9 cellular contexts compared by ENCODE assay signal in genomic region chr12:38921025-38921677, GRCh38. TPM values are rescaled to one million over a fixed set of nuclear protein-coding genes. Genes with fewer than 3 reads are reported as not detected.
DNase-seq lines count a peak whose midpoint lies in the region; ATAC-seq, FAIRE-seq and TF ChIP-seq lines count a peak whose summit lies in the region.
"Had no signal": no experiment of that assay in that cellular context is flagged by ENCODE, and none has a peak within 500 bp of the region (broad histone marks: within the 10 kb centered on the region; RNA-seq: fewer than 3 reads in every experiment).

No MANE protein-coding gene starts in this region.

- H3K4me3 ChIP-seq in GM23338 (no peak overlapping the region), H1 (ENCODE audit: extremely low read depth in 1 of 4, insufficient read depth in 2 of 4, low read depth in 3 of 4, low read length in 4 of 4) (no peak overlapping the region), neuronal stem cell (ENCODE audit: low read length in 2 of 2) (no peak overlapping the region)

- no peak overlapping the region for H3K4me2 ChIP-seq in GM23338
- no peak overlapping the region for H3K4me2 ChIP-seq in H1 (ENCODE audit: insufficient read depth in 1 of 2, low read depth in 2 of 2, low read length in 2 of 2)
- no peak overlapping the region for H3K4me2 ChIP-seq in neuronal stem cell (ENCODE audit: insufficient read depth, low read length, poor library complexity, severe bottlenecking)

- H2BK120ac ChIP-seq in H1 (replicated peaks; ENCODE audit: low read depth, low read length) (no peak overlapping the region), neuronal stem cell (ENCODE audit: low read depth, low read length) (no peak overlapping the region)

- no peaks in the 10 kb centered on the region for H3K79me2 ChIP-seq in GM23338 (replicated peaks; ENCODE audit: insufficient read depth)
- H3K79me2 ChIP-seq in H1 (ENCODE audit: control insufficient read depth in 1 of 2, insufficient read depth in 2 of 2, low read length in 2 of 2), result no peaks in the 10 kb centered on the region

- peak; percentile 52 for FAIRE-seq in H1 (lab: Jason Lieb, UNC)

- H3K9ac ChIP-seq in H1 (replicated peaks in 1 of 4; ENCODE audit: extremely low read depth in 1 of 4, low read depth in 3 of 4, low read length in 3 of 4) (no peak overlapping the region), neuronal stem cell (ENCODE audit: low read depth, low read length, poor library complexity) (no peak overlapping the region)

- H3K9me3 ChIP-seq in H1 (ENCODE audit: insufficient read depth in 2 of 2, low read depth in 1 of 2, low read length in 1 of 2) (no peaks in the 10 kb centered on the region), neuronal stem cell (replicated peaks in 1 of 2; ENCODE audit: control insufficient read depth in 2 of 2, insufficient read depth in 1 of 2, low read depth in 1 of 2, low read length in 2 of 2) (no peaks in the 10 kb centered on the region)

- peak; percentile 77 for ATAC-seq in GM23338
- ATAC-seq in GM21717 (IDR thresholded peaks at IDR 0.05; ENCODE audit: unreplicated experiment), result no peak

- H2AK5ac ChIP-seq in H1 (ENCODE audit: low read depth, low read length), result no peak overlapping the region
- no peak overlapping the region for H2AK5ac ChIP-seq in neuronal stem cell (ENCODE audit: low read depth, low read length)

- H3K18ac ChIP-seq in H1 (ENCODE audit: extremely low read depth, low read length), result no peak overlapping the region
- no peak overlapping the region for H3K18ac ChIP-seq in neuronal stem cell (ENCODE audit: low read length)

- H3K4ac ChIP-seq in H1 (replicated peaks; ENCODE audit: insufficient read length, low read depth, low read length) (no peak overlapping the region), neuronal stem cell (ENCODE audit: low read length) (no peak overlapping the region)

- H3K14ac ChIP-seq in H1 (ENCODE audit: insufficient read length) (no peak overlapping the region), neuronal stem cell (ENCODE audit: low read length) (no peak overlapping the region)

- TF ChIP-seq EP300 in Ishikawa (IDR thresholded peaks at IDR 0.05; ENCODE audit: borderline replicate concordance) (no peak), H1 (IDR thresholded peaks at IDR 0.05; ENCODE audit: borderline replicate concordance in 1 of 2, low read depth in 2 of 2, low read length in 2 of 2) (no peak)

- no peaks in the 10 kb centered on the region for H3K9me3 Mint-ChIP-seq in GM23338

- DNase-seq in NCI-H2081 (lab: John Stamatoyannopoulos, UW) (peak; percentile 30 to 37), NCI-H2081 treated with DMSO at 0.1 percent for 48 hours (lab: John Stamatoyannopoulos, UW) (no peak), GM23338 (ENCODE audit: low spot score) (peak; percentile 77), SK-MEL-5 (ENCODE audit: low read depth, low spot score) (peak; percentile 86), H1 (ENCODE audit: low read depth in 1 of 2, low spot score in 2 of 2) (no peak), neuronal stem cell (ENCODE audit: low spot score) (peak; percentile 29)

- H2BK5ac ChIP-seq in H1 (ENCODE audit: low read depth, low read length) (no peak overlapping the region), neuronal stem cell (ENCODE audit: low read length) (no peak overlapping the region)

- H4K91ac ChIP-seq in H1 (replicated peaks; ENCODE audit: insufficient read length, low read length) (no peak overlapping the region), neuronal stem cell (ENCODE audit: low read depth, low read length, poor library complexity) (no peak overlapping the region)

- TF ChIP-seq POLR2A in H1 (IDR thresholded peaks at IDR 0.05; ENCODE audit: control extremely low read depth in 1 of 2, low read depth in 2 of 2, low read length in 2 of 2), result no peak

- H2BK12ac ChIP-seq in H1 (ENCODE audit: low read depth, low read length) (no peak overlapping the region), neuronal stem cell (ENCODE audit: low read length) (no peak overlapping the region)

- no peaks in the 10 kb centered on the region for H3K36me3 ChIP-seq in GM23338 (ENCODE audit: insufficient read depth)
- H3K36me3 ChIP-seq in H1 (ENCODE audit: control insufficient read depth in 2 of 4, insufficient read depth in 4 of 4, low read length in 3 of 4), result no peaks in the 10 kb centered on the region
- H3K36me3 ChIP-seq in neuronal stem cell (replicated peaks in 1 of 2; ENCODE audit: control insufficient read depth in 2 of 2, insufficient read depth in 2 of 2, low read length in 2 of 2), result no peaks in the 10 kb centered on the region

- H2BK15ac ChIP-seq in H1 (ENCODE audit: low read length), result no peak overlapping the region
- no peak overlapping the region for H2BK15ac ChIP-seq in neuronal stem cell (ENCODE audit: low read length)

- no peaks in the 10 kb centered on the region for H3K36me3 Mint-ChIP-seq in GM23338 (ENCODE audit: low read depth)

- no peaks in the 10 kb centered on the region for H3K27me3 Mint-ChIP-seq in GM23338 (ENCODE audit: insufficient read depth, low read depth, poor library complexity)

- H3K23me2 ChIP-seq in H1 (ENCODE audit: low read depth, low read length), result no peaks in the 10 kb centered on the region

- H3K23ac ChIP-seq in H1 (ENCODE audit: insufficient read length) (no peak overlapping the region), neuronal stem cell (ENCODE audit: low read depth, low read length, poor library complexity) (no peak overlapping the region)

- in situ Hi-C loops in SK-MEL-5 (cut with HindIII; ENCODE audit: low pct_unique_long_range_greater_than_20kb, low sequenced_read_pairs), result no loop called here

- H2AFZ ChIP-seq in GM23338 (no peak overlapping the region), H1 (ENCODE audit: low read length) (no peak overlapping the region), neuronal stem cell (ENCODE audit: low read length) (no peak overlapping the region)

- POLR2A ChIA-PET in H1 (lab: Charles Lee; ENCODE audit: partially characterized antibody), result no interaction called here

- TF ChIP-seq RAD21 in Ishikawa (IDR thresholded peaks at IDR 0.05; ENCODE audit: low read depth), result peak; percentile 97
- peak; percentile 75 to 86 for TF ChIP-seq RAD21 in H1 (IDR thresholded peaks at IDR 0.05 in 1 of 2, conservative IDR thresholded peaks at IDR 0.05 in 1 of 2; ENCODE audit: low read depth in 2 of 2, low read length in 2 of 2)

- H4K8ac ChIP-seq in H1 (ENCODE audit: extremely low read depth, insufficient read depth, low read length) (no peak overlapping the region), neuronal stem cell (ENCODE audit: low read depth, low read length) (no peak overlapping the region)

- no peaks in the 10 kb centered on the region for H3K9me2 ChIP-seq in GM23338 (ENCODE audit: insufficient read depth)

- H3K56ac ChIP-seq in H1 (replicated peaks; ENCODE audit: insufficient read length, low read depth, low read length), result no peak overlapping the region

- H2BK20ac ChIP-seq in H1 (ENCODE audit: low read length), result no peak overlapping the region

- H3K79me1 ChIP-seq in H1 (ENCODE audit: low read depth, low read length) (no peaks in the 10 kb centered on the region), neuronal stem cell (ENCODE audit: low read depth, low read length) (no peaks in the 10 kb centered on the region)

- H4K20me1 ChIP-seq in GM23338 (replicated peaks; ENCODE audit: insufficient read depth), result no peaks in the 10 kb centered on the region
- H4K20me1 ChIP-seq in H1 (replicated peaks in 1 of 2; ENCODE audit: control insufficient read depth in 1 of 2, insufficient read depth in 2 of 2, low read length in 2 of 2), result no peaks in the 10 kb centered on the region

- H3K27ac Mint-ChIP-seq in GM23338, result no peak overlapping the region
- H3K27ac Mint-ChIP-seq: B cell had no signal

- no peak overlapping the region for H3K27ac ChIP-seq in GM23338 (ENCODE audit: low read depth)
- no peak overlapping the region for H3K27ac ChIP-seq in H1 (ENCODE audit: low read depth, low read length)
- no peak overlapping the region for H3K27ac ChIP-seq in neuronal stem cell (replicated peaks; ENCODE audit: low read length)

- no peaks in the 10 kb centered on the region for H3K4me1 ChIP-seq in GM23338 (ENCODE audit: insufficient read depth)
- H3K4me1 ChIP-seq in H1 (replicated peaks in 1 of 4; ENCODE audit: control insufficient read depth in 3 of 4, insufficient read depth in 4 of 4, low read length in 3 of 4), result no peaks in the 10 kb centered on the region
- no peaks in the 10 kb centered on the region for H3K4me1 ChIP-seq in neuronal stem cell (ENCODE audit: control insufficient read depth in 2 of 2, insufficient read depth in 1 of 2, low read depth in 1 of 2, low read length in 2 of 2)

- WGBS in H1 (ENCODE audit: extremely low coverage in 1 of 2, insufficient coverage in 1 of 2, insufficient read length in 1 of 2, insufficient replicate concordance in 2 of 2, low coverage in 1 of 2, low lambda C conversion rate in 2 of 2, missing lambda C conversion rate in 1 of 2), 2 experiments, result 21% methylated on average over 2 of the region's 2 CpGs; no CpG with 5 or more reads in 1 of the 2 experiments
- no CpG with 5 or more reads among the region's 2 CpGs for WGBS in neuronal stem cell (ENCODE audit: extremely low coverage in 2 of 2, insufficient read length in 2 of 2, insufficient replicate concordance in 1 of 2), 2 donors

- no peaks in the 10 kb centered on the region for H3K27me3 ChIP-seq in GM23338 (ENCODE audit: insufficient read depth)
- H3K27me3 ChIP-seq in H1 (replicated peaks in 1 of 4; ENCODE audit: control insufficient read depth in 3 of 4, extremely low read depth in 1 of 4, insufficient read depth in 3 of 4, low read length in 3 of 4), result no peaks in the 10 kb centered on the region
- no peaks in the 10 kb centered on the region for H3K27me3 ChIP-seq in neuronal stem cell (ENCODE audit: control insufficient read depth in 3 of 3, insufficient read depth in 3 of 3, low read depth in 1 of 3, low read length in 3 of 3)

- H3K4me3 Mint-ChIP-seq in GM23338, result no peak overlapping the region
- H3K4me3 Mint-ChIP-seq: B cell had no signal

- H4K5ac ChIP-seq in H1 (ENCODE audit: insufficient read length, low read depth, low read length), result no peak overlapping the region

- CTCF ChIA-PET in H1 (lab: Charles Lee; ENCODE audit: partially characterized antibody), result interaction anchor here (0.6 to 2.3 kb wide), 21 partner anchors 9 to 576 kb away, joined by 3 to 26 read pairs (median 4); no protein-coding TSS in a partner anchor

- no peaks in the 10 kb centered on the region for H3K4me1 Mint-ChIP-seq in GM23338
- H3K4me1 Mint-ChIP-seq: B cell had no signal

- TF ChIP-seq CTCF in GM23338 (conservative IDR thresholded peaks at IDR 0.05; ENCODE audit: low read depth in 2 of 2) (peak; percentile 75 to 80), H1 (IDR thresholded peaks at IDR 0.05; ENCODE audit: control extremely low read depth in 1 of 3, insufficient read depth in 1 of 3, low read depth in 1 of 3, low read length in 3 of 3) (peak in 2 of 3 experiments; percentile 63 to 72; a peak in 3 of 4 replicates)

- H3F3A ChIP-seq in GM23338 (replicated peaks; ENCODE audit: low read depth), result no peaks in the 10 kb centered on the region

RNA-seq across cellular contexts. Expression of gene CPNE8, which starts 15.8 kb away (rescaled TPM):
- total RNA-seq in GM23338 (2014; rRNA removed; shearing (Covaris generic)), result 8.6 and 8.7 TPM in 2 replicates
- polyA plus RNA-seq in GM23338 (2016; fragmentation: Nextera tagmentation; extraction: Ambion mirVana) (7.0 and 10.1 TPM in 2 replicates), H1 (2011; rRNA removed) (1.5 and 2.5 TPM in 2 replicates)
- 41.7 and 42.3 TPM in 2 replicates for total RNA-seq in SK-MEL-5 (2014; rRNA removed; shearing (Covaris generic))
- polyA plus RNA-seq in SK-MEL-5 (2015; cell fraction: cytosol; rRNA removed), result 19.4 and 24.3 TPM in 2 replicates
- 67.3 and 72.7 TPM in 2 replicates for polyA plus RNA-seq in SK-MEL-5 (2015; cell fraction: nucleus; rRNA removed)
- 6.8 and 7.4 TPM in 2 replicates for total RNA-seq in H1 (2021; fragmentation: NEBNext Ultra II Directional; extraction: Animal tissue kit (Norgen Biotek cat#: 25700))
- 2.7 TPM for polyA plus RNA-seq in H1 (2011; cell fraction: cytosol; rRNA removed)
- 4.4 TPM for polyA plus RNA-seq in H1 (2011; cell fraction: nucleus; rRNA removed)
- polyA plus RNA-seq in H1 (2012, experiment 1 of 2), result 1.7 to 5.3 TPM (median 2.8 TPM) in 4 replicates
- 0.24 TPM for polyA plus RNA-seq in H1 (2012, experiment 2 of 2)
- polyA plus RNA-seq in H1 (2013, experiment 1 of 2), result 3.3 TPM
- polyA plus RNA-seq in H1 (2013, experiment 2 of 2), result 3.3 TPM
- 2.9 and 7.2 TPM in 2 replicates for polyA minus RNA-seq in H1 (2011; rRNA and poly(A)+ RNA removed)
- 2.6 TPM for polyA minus RNA-seq in H1 (2011; cell fraction: cytosol; rRNA and poly(A)+ RNA removed)
- polyA minus RNA-seq in H1 (2011; cell fraction: nucleus; rRNA and poly(A)+ RNA removed), result 19.7 TPM
- polyA plus RNA-seq in neuronal stem cell (2013, experiment 1 of 2), result 5.4 TPM
- polyA plus RNA-seq in neuronal stem cell (2013, experiment 2 of 2), result 5.2 TPM

Comparison
In these comparisons a context has a peak if more than half of its experiments do, and no peak if none do; other contexts are left out.
1. DNase-seq: peak in NCI-H2081 (2 of 2), GM23338 (single experiment), SK-MEL-5 (single experiment) and neuronal stem cell (single experiment); none in NCI-H2081 treated with DMSO at 0.1 percent for 48 hours (single experiment) and H1 (0 of 2).